17 cellular contexts compared by ENCODE assay signal in genomic region chr13:110333837-110334236, GRCh38. TPM values are rescaled to one million over a fixed set of nuclear protein-coding genes. Genes with fewer than 3 reads are reported as not detected.
"Had no signal": no experiment of that assay in that cellular context is flagged by ENCODE, and none has a peak within 500 bp of the region (broad histone marks: within the 10 kb centered on the region; RNA-seq: fewer than 3 reads in every experiment).

No MANE protein-coding gene starts in this region.

- H3K4me3 Mint-ChIP-seq: activated CD4-positive, alpha-beta memory T cell treated with anti-CD3 and anti-CD28 coated beads, Interleukin-2, amount 10 ng/mL, durations not matched to agents 7 days and 5 days; activated naive CD4-positive, alpha-beta T cell treated with anti-CD3 and anti-CD28 coated beads, Interleukin-2, amount 50 U/mL, for 24 hours; activated T-cell treated with anti-CD3 and anti-CD28 coated beads, Interleukin-2, amount 50 U/mL, for 4 hours; central memory CD8-positive, alpha-beta T cell; effector memory CD8-positive, alpha-beta T cell; neural progenitor cell; T-helper 17 cell had no signal

- H3K4me1 Mint-ChIP-seq: activated CD4-positive, alpha-beta memory T cell treated with anti-CD3 and anti-CD28 coated beads, Interleukin-2, amount 10 ng/mL, durations not matched to agents 7 days and 5 days; central memory CD8-positive, alpha-beta T cell; T-helper 17 cell had no signal

- H3K9ac ChIP-seq: neural progenitor cell had no signal

- H3K4me2 ChIP-seq: hepatocyte, neural progenitor cell had no signal

- H3K36me3 ChIP-seq: adrenal gland, neural progenitor cell, ovary, WERI-Rb-1 had no signal

- H3K9me3 ChIP-seq: adrenal gland, ovary, upper lobe of left lung had no signal

- H3K9me3 Mint-ChIP-seq: activated CD4-positive, alpha-beta memory T cell treated with anti-CD3 and anti-CD28 coated beads, Interleukin-2, amount 10 ng/mL, durations not matched to agents 7 days and 5 days; activated naive CD4-positive, alpha-beta T cell treated with anti-CD3 and anti-CD28 coated beads, Interleukin-2, amount 50 U/mL, for 24 hours had no signal

- H3K27ac Mint-ChIP-seq: activated CD4-positive, alpha-beta memory T cell treated with anti-CD3 and anti-CD28 coated beads, Interleukin-2, amount 10 ng/mL, durations not matched to agents 7 days and 5 days; activated naive CD4-positive, alpha-beta T cell treated with anti-CD3 and anti-CD28 coated beads, Interleukin-2, amount 50 U/mL, for 24 hours; effector memory CD8-positive, alpha-beta T cell; neural progenitor cell; T-helper 17 cell had no signal

- H3K36me3 Mint-ChIP-seq: activated naive CD4-positive, alpha-beta T cell treated with anti-CD3 and anti-CD28 coated beads, Interleukin-2, amount 50 U/mL, for 24 hours had no signal

- H2AFZ ChIP-seq: hepatocyte, neural progenitor cell had no signal

- H3K27ac ChIP-seq: adrenal gland, epithelial cell of prostate, hepatocyte, neural progenitor cell, ovary, skin epidermis, WERI-Rb-1 had no signal

- DNase-seq: activated CD4-positive, alpha-beta memory T cell treated with anti-CD3 and anti-CD28 coated beads, Interleukin-2, amount 10 ng/mL, durations not matched to agents 7 days and 5 days; activated CD4-positive, alpha-beta T cell treated with anti-CD3 and anti-CD28 coated beads for 4 hours; activated effector memory CD4-positive, alpha-beta T cell treated with anti-CD3 and anti-CD28 coated beads, Interleukin-2, amount 50 U/mL, for 16 hours; activated T-cell treated with anti-CD3 and anti-CD28 coated beads, Interleukin-2, amount 50 U/mL, for 4 hours; effector memory CD8-positive, alpha-beta T cell; left ventricle myocardium superior; T-helper 17 cell; upper lobe of left lung; WERI-Rb-1 had no signal

- H3K4me3 ChIP-seq: adrenal gland, hepatocyte, neural progenitor cell, ovary, skin epidermis, upper lobe of left lung had no signal

- H3K27me3 ChIP-seq: adrenal gland, hepatocyte, neural progenitor cell, ovary, upper lobe of left lung had no signal

RNA-seq across cellular contexts. Expression of gene COL4A2, which starts 26.8 kb away (rescaled TPM):
- total RNA-seq: activated CD4-positive, alpha-beta memory T cell treated with anti-CD3 and anti-CD28 coated beads, Interleukin-2, amount 10 ng/mL, durations not matched to agents 7 days and 5 days had no signal

RNA-seq across cellular contexts. Expression of gene COL4A1, which starts 26.9 kb away (rescaled TPM):
- total RNA-seq: activated CD4-positive, alpha-beta memory T cell treated with anti-CD3 and anti-CD28 coated beads, Interleukin-2, amount 10 ng/mL, durations not matched to agents 7 days and 5 days had no signal
